ENCODE assay signal across 1 cellular context in the genomic region with DNA sequence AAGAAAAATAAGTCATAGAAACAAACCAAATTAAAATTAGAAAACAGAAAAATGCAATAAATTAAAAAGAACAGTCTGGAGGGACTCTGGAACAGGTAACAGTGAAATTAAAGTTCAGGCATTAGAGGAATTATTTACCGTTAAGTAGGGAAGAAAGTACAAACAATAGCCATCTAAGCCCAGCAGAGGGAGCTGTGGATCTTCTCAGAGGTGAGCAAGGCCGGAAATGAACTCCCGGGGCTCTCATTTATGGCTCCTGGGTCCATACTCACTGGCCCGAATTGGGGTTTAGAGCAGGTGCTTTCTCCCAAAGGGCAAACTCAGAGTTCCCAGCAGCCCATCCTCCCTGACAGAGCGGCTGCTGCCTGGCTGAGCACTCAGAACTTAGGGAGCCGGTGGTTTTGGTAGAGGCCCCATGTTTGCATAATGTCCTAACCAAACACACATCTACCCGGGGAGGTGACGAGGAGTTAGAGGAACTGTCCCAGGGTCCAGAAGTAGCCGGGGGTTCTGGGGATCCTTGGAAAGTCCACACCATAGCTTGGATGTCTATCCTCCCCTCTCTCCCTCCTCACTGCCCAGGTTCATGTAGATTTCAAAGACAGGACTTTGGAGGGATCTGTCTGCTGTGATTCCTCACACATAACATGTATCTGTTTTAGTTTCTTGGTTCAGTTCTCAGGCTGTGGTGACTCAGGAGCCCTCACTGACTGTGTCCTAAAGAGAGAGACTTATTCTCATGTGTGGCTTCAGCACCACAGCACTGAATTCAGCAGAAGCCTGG.
TF ChIP-seq lines count a peak whose summit lies in the region.

No MANE protein-coding gene starts in this region.

TF ChIP-seq in K562, 482 proteins besides CTCF, POLR2A, EP300 and RAD21 (continued from another document and continues in another):
- TF ChIP-seq, protein P1, sequence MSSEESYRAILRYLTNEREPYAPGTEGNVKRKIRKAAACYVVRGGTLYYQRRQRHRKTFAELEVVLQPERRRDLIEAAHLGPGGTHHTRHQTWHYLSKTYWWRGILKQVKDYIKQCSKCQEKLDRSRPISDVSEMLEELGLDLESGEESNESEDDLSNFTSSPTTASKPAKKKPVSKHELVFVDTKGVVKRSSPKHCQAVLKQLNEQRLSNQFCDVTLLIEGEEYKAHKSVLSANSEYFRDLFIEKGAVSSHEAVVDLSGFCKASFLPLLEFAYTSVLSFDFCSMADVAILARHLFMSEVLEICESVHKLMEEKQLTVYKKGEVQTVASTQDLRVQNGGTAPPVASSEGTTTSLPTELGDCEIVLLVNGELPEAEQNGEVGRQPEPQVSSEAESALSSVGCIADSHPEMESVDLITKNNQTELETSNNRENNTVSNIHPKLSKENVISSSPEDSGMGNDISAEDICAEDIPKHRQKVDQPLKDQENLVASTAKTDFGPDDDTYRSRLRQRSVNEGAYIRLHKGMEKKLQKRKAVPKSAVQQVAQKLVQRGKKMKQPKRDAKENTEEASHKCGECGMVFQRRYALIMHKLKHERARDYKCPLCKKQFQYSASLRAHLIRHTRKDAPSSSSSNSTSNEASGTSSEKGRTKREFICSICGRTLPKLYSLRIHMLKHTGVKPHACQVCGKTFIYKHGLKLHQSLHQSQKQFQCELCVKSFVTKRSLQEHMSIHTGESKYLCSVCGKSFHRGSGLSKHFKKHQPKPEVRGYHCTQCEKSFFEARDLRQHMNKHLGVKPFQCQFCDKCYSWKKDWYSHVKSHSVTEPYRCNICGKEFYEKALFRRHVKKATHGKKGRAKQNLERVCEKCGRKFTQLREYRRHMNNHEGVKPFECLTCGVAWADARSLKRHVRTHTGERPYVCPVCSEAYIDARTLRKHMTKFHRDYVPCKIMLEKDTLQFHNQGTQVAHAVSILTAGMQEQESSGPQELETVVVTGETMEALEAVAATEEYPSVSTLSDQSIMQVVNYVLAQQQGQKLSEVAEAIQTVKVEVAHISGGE (CRISPR knock-in tag; IDR thresholded peaks at IDR 0.05) = peak in 1 of 3 experiments; percentile 69; a peak in 1 of 6 replicates
- TF ChIP-seq NFIC (IDR thresholded peaks at IDR 0.05) (no peak; the same call in 1 of the 2 replicates), ZBTB17 (CRISPR knock-in tag; IDR thresholded peaks at IDR 0.05) (no peak), MCM7 (IDR thresholded peaks at IDR 0.05) (no peak), NR3C1 (CRISPR knock-in tag; IDR thresholded peaks at IDR 0.05) (no peak), SRSF1 (IDR thresholded peaks at IDR 0.05; ENCODE audit: low read depth, low read length) (no peak), CBX1 (IDR thresholded peaks at IDR 0.05; ENCODE audit: low read depth) (0 out of 2 replicates have a peak, but pooled peaks have one; percentile 11), SNRNP70 (optimal IDR thresholded peaks at IDR 0.05; ENCODE audit: low read depth, low read length) (no peak), SMARCA4 (IDR thresholded peaks at IDR 0.05) (0 out of 2 replicates have a peak, but pooled peaks have one; percentile 70), HIVEP1 (CRISPR knock-in tag; IDR thresholded peaks at IDR 0.05) (no peak), FOXJ3 (CRISPR knock-in tag; IDR thresholded peaks at IDR 0.05) (no peak), RHOXF2B (CRISPR knock-in tag; conservative IDR thresholded peaks at IDR 0.05) (no peak), KAT8 (IDR thresholded peaks at IDR 0.05; ENCODE audit: low read depth) (no peak), TCFL5 (CRISPR knock-in tag; conservative IDR thresholded peaks at IDR 0.05) (no peak), MEF2D (tag; conservative IDR thresholded peaks at IDR 0.05; ENCODE audit: low read depth) (peak; percentile 61; the same call in 1 of the 2 replicates), MCM3 (IDR thresholded peaks at IDR 0.05) (no peak), ZNF778 (CRISPR knock-in tag; IDR thresholded peaks at IDR 0.05) (no peak), MED1 (CRISPR knock-in tag; IDR thresholded peaks at IDR 0.05; ENCODE audit: borderline replicate concordance) (peak; percentile 93; the same call in 1 of the 2 replicates), ZZZ3 (IDR thresholded peaks at IDR 0.05) (no peak; the same call in 1 of the 2 replicates), ZNF165 (CRISPR knock-in tag; IDR thresholded peaks at IDR 0.05; ENCODE audit: borderline replicate concordance) (no peak), HNRNPUL1 (IDR thresholded peaks at IDR 0.05; ENCODE audit: low read length) (no peak), POLR2B (IDR thresholded peaks at IDR 0.05; ENCODE audit: low read depth, partially characterized antibody) (no peak), ZNF75A (CRISPR knock-in tag; IDR thresholded peaks at IDR 0.05) (no peak), PHB (CRISPR knock-in tag; IDR thresholded peaks at IDR 0.05) (no peak), ZNF551 (CRISPR knock-in tag; IDR thresholded peaks at IDR 0.05) (no peak), LCOR (CRISPR knock-in tag; IDR thresholded peaks at IDR 0.05) (0 out of 2 replicates have a peak, but pooled peaks have one; percentile 5), NR2C2 (CRISPR knock-in tag; IDR thresholded peaks at IDR 0.05) (peak; percentile 52; the same call in 1 of the 2 replicates), NR2C2 (tag; IDR thresholded peaks at IDR 0.05) (peak; percentile 84), MLX (CRISPR knock-in tag; conservative IDR thresholded peaks at IDR 0.05) (no peak), MCM2 (IDR thresholded peaks at IDR 0.05; ENCODE audit: low read depth) (no peak), GTF2B (IDR thresholded peaks at IDR 0.05; ENCODE audit: extremely low read depth, insufficient read length) (peak; percentile 16), HINFP (tag; conservative IDR thresholded peaks at IDR 0.05; ENCODE audit: low read depth) (no peak; the same call in 1 of the 2 replicates), POLR2H (tag; IDR thresholded peaks at IDR 0.05; ENCODE audit: low read depth) (no peak), MCM5 (IDR thresholded peaks at IDR 0.05; ENCODE audit: low read depth) (no peak)
- TF ChIP-seq, protein P2, sequence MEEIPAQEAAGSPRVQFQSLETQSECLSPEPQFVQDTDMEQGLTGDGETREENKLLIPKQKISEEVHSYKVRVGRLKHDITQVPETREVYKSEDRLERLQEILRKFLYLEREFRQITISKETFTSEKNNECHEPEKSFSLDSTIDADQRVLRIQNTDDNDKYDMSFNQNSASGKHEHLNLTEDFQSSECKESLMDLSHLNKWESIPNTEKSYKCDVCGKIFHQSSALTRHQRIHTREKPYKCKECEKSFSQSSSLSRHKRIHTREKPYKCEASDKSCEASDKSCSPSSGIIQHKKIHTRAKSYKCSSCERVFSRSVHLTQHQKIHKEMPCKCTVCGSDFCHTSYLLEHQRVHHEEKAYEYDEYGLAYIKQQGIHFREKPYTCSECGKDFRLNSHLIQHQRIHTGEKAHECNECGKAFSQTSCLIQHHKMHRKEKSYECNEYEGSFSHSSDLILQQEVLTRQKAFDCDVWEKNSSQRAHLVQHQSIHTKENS (CRISPR knock-in tag; IDR thresholded peaks at IDR 0.05) = no peak
- TF ChIP-seq, protein P3, sequence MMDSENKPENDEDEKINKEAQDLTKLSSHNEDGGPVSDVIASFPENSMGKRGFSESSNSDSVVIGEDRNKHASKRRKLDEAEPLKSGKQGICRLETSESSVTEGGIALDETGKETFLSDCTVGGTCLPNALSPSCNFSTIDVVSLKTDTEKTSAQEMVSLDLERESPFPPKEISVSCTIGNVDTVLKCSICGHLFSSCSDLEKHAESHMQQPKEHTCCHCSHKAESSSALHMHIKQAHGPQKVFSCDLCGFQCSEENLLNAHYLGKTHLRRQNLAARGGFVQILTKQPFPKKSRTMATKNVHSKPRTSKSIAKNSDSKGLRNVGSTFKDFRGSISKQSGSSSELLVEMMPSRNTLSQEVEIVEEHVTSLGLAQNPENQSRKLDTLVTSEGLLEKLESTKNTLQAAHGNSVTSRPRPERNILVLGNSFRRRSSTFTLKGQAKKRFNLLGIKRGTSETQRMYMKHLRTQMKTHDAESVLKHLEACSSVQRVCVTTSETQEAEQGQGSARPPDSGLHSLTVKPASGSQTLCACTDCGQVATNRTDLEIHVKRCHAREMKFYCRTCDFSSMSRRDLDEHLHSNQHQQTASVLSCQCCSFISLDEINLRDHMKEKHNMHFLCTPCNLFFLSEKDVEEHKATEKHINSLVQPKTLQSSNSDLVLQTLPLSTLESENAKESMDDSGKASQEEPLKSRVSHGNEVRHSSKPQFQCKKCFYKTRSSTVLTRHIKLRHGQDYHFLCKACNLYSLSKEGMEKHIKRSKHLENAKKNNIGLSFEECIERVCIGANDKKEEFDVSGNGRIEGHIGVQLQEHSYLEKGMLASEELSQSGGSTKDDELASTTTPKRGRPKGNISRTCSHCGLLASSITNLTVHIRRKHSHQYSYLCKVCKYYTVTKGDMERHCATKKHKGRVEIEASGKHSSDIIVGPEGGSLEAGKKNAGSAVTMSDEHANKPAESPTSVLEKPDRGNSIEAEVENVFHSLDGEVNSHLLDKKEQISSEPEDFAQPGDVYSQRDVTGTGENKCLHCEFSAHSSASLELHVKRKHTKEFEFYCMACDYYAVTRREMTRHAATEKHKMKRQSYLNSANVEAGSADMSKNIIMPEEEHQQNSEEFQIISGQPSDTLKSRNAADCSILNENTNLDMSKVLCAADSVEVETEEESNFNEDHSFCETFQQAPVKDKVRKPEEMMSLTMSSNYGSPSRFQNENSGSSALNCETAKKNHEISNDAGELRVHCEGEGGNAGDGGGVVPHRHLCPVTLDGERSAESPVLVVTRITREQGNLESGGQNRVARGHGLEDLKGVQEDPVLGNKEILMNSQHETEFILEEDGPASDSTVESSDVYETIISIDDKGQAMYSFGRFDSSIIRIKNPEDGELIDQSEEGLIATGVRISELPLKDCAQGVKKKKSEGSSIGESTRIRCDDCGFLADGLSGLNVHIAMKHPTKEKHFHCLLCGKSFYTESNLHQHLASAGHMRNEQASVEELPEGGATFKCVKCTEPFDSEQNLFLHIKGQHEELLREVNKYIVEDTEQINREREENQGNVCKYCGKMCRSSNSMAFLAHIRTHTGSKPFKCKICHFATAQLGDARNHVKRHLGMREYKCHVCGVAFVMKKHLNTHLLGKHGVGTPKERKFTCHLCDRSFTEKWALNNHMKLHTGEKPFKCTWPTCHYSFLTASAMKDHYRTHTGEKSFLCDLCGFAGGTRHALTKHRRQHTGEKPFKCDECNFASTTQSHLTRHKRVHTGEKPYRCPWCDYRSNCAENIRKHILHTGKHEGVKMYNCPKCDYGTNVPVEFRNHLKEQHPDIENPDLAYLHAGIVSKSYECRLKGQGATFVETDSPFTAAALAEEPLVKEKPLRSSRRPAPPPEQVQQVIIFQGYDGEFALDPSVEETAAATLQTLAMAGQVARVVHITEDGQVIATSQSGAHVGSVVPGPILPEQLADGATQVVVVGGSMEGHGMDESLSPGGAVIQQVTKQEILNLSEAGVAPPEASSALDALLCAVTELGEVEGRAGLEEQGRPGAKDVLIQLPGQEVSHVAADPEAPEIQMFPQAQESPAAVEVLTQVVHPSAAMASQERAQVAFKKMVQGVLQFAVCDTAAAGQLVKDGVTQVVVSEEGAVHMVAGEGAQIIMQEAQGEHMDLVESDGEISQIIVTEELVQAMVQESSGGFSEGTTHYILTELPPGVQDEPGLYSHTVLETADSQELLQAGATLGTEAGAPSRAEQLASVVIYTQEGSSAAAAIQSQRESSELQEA (IDR thresholded peaks at IDR 0.05; ENCODE audit: low read depth) = no peak
- TF ChIP-seq, protein P4, sequence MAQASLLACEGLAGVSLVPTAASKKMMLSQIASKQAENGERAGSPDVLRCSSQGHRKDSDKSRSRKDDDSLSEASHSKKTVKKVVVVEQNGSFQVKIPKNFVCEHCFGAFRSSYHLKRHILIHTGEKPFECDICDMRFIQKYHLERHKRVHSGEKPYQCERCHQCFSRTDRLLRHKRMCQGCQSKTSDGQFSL (CRISPR knock-in tag; IDR thresholded peaks at IDR 0.05) = no peak
- TF ChIP-seq, protein P4 (tag; IDR thresholded peaks at IDR 0.05) = no peak
- TF ChIP-seq, protein P5, sequence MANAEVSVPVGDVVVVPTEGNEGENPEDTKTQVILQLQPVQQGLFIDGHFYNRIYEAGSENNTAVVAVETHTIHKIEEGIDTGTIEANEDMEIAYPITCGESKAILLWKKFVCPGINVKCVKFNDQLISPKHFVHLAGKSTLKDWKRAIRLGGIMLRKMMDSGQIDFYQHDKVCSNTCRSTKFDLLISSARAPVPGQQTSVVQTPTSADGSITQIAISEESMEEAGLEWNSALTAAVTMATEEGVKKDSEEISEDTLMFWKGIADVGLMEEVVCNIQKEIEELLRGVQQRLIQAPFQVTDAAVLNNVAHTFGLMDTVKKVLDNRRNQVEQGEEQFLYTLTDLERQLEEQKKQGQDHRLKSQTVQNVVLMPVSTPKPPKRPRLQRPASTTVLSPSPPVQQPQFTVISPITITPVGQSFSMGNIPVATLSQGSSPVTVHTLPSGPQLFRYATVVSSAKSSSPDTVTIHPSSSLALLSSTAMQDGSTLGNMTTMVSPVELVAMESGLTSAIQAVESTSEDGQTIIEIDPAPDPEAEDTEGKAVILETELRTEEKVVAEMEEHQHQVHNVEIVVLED (CRISPR knock-in tag; IDR thresholded peaks at IDR 0.05) = no peak
- TF ChIP-seq, protein P6, sequence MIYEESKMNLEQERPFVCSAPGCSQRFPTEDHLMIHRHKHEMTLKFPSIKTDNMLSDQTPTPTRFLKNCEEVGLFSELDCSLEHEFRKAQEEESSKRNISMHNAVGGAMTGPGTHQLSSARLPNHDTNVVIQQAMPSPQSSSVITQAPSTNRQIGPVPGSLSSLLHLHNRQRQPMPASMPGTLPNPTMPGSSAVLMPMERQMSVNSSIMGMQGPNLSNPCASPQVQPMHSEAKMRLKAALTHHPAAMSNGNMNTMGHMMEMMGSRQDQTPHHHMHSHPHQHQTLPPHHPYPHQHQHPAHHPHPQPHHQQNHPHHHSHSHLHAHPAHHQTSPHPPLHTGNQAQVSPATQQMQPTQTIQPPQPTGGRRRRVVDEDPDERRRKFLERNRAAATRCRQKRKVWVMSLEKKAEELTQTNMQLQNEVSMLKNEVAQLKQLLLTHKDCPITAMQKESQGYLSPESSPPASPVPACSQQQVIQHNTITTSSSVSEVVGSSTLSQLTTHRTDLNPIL (CRISPR knock-in tag; IDR thresholded peaks at IDR 0.05) = no peak
